1 cellular context compared by ENCODE assay signal in genomic region chr18:69383191-69383590, GRCh38.
TF ChIP-seq lines count a peak whose summit lies in the region.

No MANE protein-coding gene starts in this region.

TF ChIP-seq in IMR-90, 13 proteins besides CTCF, POLR2A, EP300 and RAD21 (continued from another document):
- no peak for TF ChIP-seq MAFK (IDR thresholded peaks at IDR 0.05; ENCODE audit: low read depth, low read length)
- TF ChIP-seq, protein P1, sequence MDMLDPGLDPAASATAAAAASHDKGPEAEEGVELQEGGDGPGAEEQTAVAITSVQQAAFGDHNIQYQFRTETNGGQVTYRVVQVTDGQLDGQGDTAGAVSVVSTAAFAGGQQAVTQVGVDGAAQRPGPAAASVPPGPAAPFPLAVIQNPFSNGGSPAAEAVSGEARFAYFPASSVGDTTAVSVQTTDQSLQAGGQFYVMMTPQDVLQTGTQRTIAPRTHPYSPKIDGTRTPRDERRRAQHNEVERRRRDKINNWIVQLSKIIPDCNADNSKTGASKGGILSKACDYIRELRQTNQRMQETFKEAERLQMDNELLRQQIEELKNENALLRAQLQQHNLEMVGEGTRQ (IDR thresholded peaks at IDR 0.05; ENCODE audit: low read depth, low read length): no peak
- TF ChIP-seq FOS (IDR thresholded peaks at IDR 0.05; ENCODE audit: low read depth, low read length): no peak
